Comparison of ENCODE assay signal across 19 cellular contexts in the genomic region with DNA sequence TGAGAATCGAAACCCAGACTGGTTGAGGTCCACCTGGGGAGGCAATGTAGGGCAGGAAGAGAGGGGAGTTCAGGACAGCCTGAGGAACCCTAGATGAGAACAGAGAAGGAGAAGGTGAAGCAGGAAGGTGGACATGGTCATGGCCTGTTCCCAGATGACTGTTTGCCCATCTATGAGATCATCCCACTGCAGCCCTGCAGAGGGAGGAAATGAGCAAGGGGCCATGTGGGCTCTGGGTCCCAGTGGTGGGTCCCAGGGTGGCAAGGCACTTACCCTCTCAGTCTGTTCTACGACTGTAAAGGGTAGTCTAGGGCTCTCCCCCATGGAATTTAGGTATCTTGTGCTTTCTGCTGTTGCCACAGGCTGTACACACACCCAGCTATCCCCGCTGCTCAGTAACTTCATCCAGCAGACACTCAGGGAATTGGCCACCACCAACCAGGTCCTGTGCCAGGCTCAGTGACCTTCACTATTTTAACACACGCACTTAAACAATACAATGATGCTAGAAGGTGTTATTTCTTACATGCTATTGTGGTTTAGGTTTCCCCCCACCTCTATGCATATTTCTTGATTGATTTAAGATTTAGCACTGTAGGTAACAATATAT.
DNase-seq lines count a peak whose midpoint lies in the region; ATAC-seq, FAIRE-seq and TF ChIP-seq lines count a peak whose summit lies in the region.
"Had no signal": no experiment of that assay in that cellular context is flagged by ENCODE, and none has a peak within 500 bp of the region (broad histone marks: within the 10 kb centered on the region; RNA-seq: fewer than 3 reads in every experiment).

No MANE protein-coding gene starts in this region.

- H2AFZ ChIP-seq in H1 (ENCODE audit: low read length) = no peak overlapping the region

- no peaks in the 10 kb centered on the region for H3K79me1 ChIP-seq in H1 (ENCODE audit: low read depth, low read length)

- no peak overlapping the region for H2BK20ac ChIP-seq in H1 (ENCODE audit: low read length)

- TF ChIP-seq CTCF in A549 (IDR thresholded peaks at IDR 0.05) (no peak), HEK293 (tag by site-specific recombination; IDR thresholded peaks at IDR 0.05) (no peak), H1 (IDR thresholded peaks at IDR 0.05; ENCODE audit: control extremely low read depth in 1 of 3, insufficient read depth in 1 of 3, low read depth in 1 of 3, low read length in 3 of 3) (peak in 2 of 3 experiments; percentile 23 to 32; a peak in 2 of 4 replicates), HFFc6 (IDR thresholded peaks at IDR 0.05) (no peak)

- H3K56ac ChIP-seq in H1 (replicated peaks; ENCODE audit: insufficient read length, low read depth, low read length) = no peak overlapping the region

- FAIRE-seq in A549 (lab: Jason Lieb, UNC) = no peak
- FAIRE-seq in H1 (lab: Jason Lieb, UNC) = no peak

- no peaks in the 10 kb centered on the region for H3K23me2 ChIP-seq in H1 (ENCODE audit: low read depth, low read length)

- H3K4me3 ChIP-seq in A549 (no peak overlapping the region), HEK293 (ENCODE audit: low read depth, low read length) (no peak overlapping the region), H1 (ENCODE audit: extremely low read depth in 1 of 4, insufficient read depth in 2 of 4, low read depth in 3 of 4, low read length in 4 of 4) (no peak overlapping the region)

- DNase-seq in A549 (ENCODE audit: low read depth in 1 of 2, low spot score in 1 of 2) (no peak), H1 (ENCODE audit: low read depth in 1 of 2, low spot score in 2 of 2) (no peak), left ventricle myocardium superior (no peak), HFFc6 (no peak), Ammon's horn (ENCODE audit: low spot score) (no peak)
- DNase-seq: C1 segment of cervical spinal cord; CD8-positive, alpha-beta memory T cell; DMS79; H7; NCI-H1105 treated with DMSO at 0.1 percent for 48 hours; NCI-H1694; NCI-H2081 treated with DMSO at 0.1 percent for 48 hours; NCI-H510A; NCI-H748 treated with DMSO at 0.1 percent for 48 hours; NK-92 treated with Interleukin-12 subunit alpha and Interleukin-12 subunit beta, amount 100 ng/mL, for 24 hours; SHP77 treated with DMSO at 0.1 percent for 48 hours; SK-N-SH had no signal

- H4K91ac ChIP-seq in H1 (replicated peaks; ENCODE audit: insufficient read length, low read length) = no peak overlapping the region

- no peaks in the 10 kb centered on the region for H3K79me2 ChIP-seq in H1 (ENCODE audit: control insufficient read depth in 1 of 2, insufficient read depth in 2 of 2, low read length in 2 of 2)

- H2BK120ac ChIP-seq in H1 (replicated peaks; ENCODE audit: low read depth, low read length) = no peak overlapping the region

- no peak overlapping the region for H2AK5ac ChIP-seq in H1 (ENCODE audit: low read depth, low read length)

- H3K9me3 Mint-ChIP-seq in HFFc6 = no peaks in the 10 kb centered on the region
- H3K9me3 Mint-ChIP-seq: CD8-positive, alpha-beta memory T cell had no signal

- no peak overlapping the region for H2BK5ac ChIP-seq in H1 (ENCODE audit: low read depth, low read length)

- no peak overlapping the region for H4K8ac ChIP-seq in H1 (ENCODE audit: extremely low read depth, insufficient read depth, low read length)

- intact Hi-C loops in left ventricle myocardium superior (cut with micrococcal nuclease) = no loop called here

- TF ChIP-seq EP300 in A549 (IDR thresholded peaks at IDR 0.05) = no peak
- no peak for TF ChIP-seq EP300 in H1 (IDR thresholded peaks at IDR 0.05; ENCODE audit: borderline replicate concordance in 1 of 2, low read depth in 2 of 2, low read length in 2 of 2)

- H2BK12ac ChIP-seq in H1 (ENCODE audit: low read depth, low read length) = no peak overlapping the region; the same call in 1 of the 2 replicates

- H3K14ac ChIP-seq in H1 (ENCODE audit: insufficient read length) = no peak overlapping the region

- POLR2A ChIA-PET in A549 (lab: Yijun Ruan, JAX) = no interaction called here
- POLR2A ChIA-PET in HEK293 (lab: Yijun Ruan, JAX) = no interaction called here
- POLR2A ChIA-PET in H1 (lab: Charles Lee; ENCODE audit: partially characterized antibody) = no interaction called here

- no peaks in the 10 kb centered on the region for H4K20me1 ChIP-seq in H1 (replicated peaks in 1 of 2; ENCODE audit: control insufficient read depth in 1 of 2, insufficient read depth in 2 of 2, low read length in 2 of 2)

- H3K36me3 ChIP-seq in HEK293 (ENCODE audit: control insufficient read depth in 2 of 2, insufficient read depth in 1 of 2, low read length in 2 of 2) = no peaks in the 10 kb centered on the region
- H3K36me3 ChIP-seq in H1 (ENCODE audit: control insufficient read depth in 2 of 4, insufficient read depth in 4 of 4, low read length in 3 of 4) = no peaks in the 10 kb centered on the region

- TF ChIP-seq RAD21 in A549 (conservative IDR thresholded peaks at IDR 0.05 in 1 of 2, IDR thresholded peaks at IDR 0.05 in 1 of 2) (no peak), H1 (IDR thresholded peaks at IDR 0.05 in 1 of 2, conservative IDR thresholded peaks at IDR 0.05 in 1 of 2; ENCODE audit: low read depth in 2 of 2, low read length in 2 of 2) (no peak; a peak in 1 of 4 replicates)

- CTCF ChIA-PET in A549 (lab: Yijun Ruan, JAX) = interaction anchor here (2.2 kb wide), 1 partner anchor 256 kb away, joined by 9 read pairs; no protein-coding TSS in a partner anchor
- CTCF ChIA-PET in HEK293 (lab: Yijun Ruan, JAX) = interaction anchor here (0.6 kb wide), 1 partner anchor 21 kb away, joined by 3 read pairs; no protein-coding TSS in a partner anchor
- CTCF ChIA-PET in H1 (lab: Charles Lee; ENCODE audit: partially characterized antibody) = interaction anchor here (0.6 to 1.8 kb wide), 2 partner anchors 9 to 807 kb away, joined by 3 read pairs; no protein-coding TSS in a partner anchor

- H3K23ac ChIP-seq in H1 (ENCODE audit: insufficient read length) = no peak overlapping the region

- no peak overlapping the region for H3K4ac ChIP-seq in H1 (replicated peaks; ENCODE audit: insufficient read length, low read depth, low read length)

- no peak overlapping the region for H3K9ac ChIP-seq in H1 (replicated peaks in 1 of 4; ENCODE audit: extremely low read depth in 1 of 4, low read depth in 3 of 4, low read length in 3 of 4)
- H3K9ac ChIP-seq: SK-N-SH had no signal

- H3K18ac ChIP-seq in H1 (ENCODE audit: extremely low read depth, low read length) = no peak overlapping the region

- H3K27ac Mint-ChIP-seq in HFFc6 = no peak overlapping the region
- H3K27ac Mint-ChIP-seq: CD8-positive, alpha-beta memory T cell had no signal

- 82% methylated on average over 4 of the region's 4 CpGs for WGBS in A549 (ENCODE audit: missing lambda C conversion rate)
- WGBS in H1 (ENCODE audit: extremely low coverage in 1 of 2, insufficient coverage in 1 of 2, insufficient read length in 1 of 2, insufficient replicate concordance in 2 of 2, low coverage in 1 of 2, low lambda C conversion rate in 2 of 2, missing lambda C conversion rate in 1 of 2), 2 experiments = 92% methylated on average over 4 of the region's 4 CpGs; no CpG with 5 or more reads in 1 of the 2 experiments

- ATAC-seq in A549 (peak; percentile 32 to 34; a peak in 2 of 6 replicates), left ventricle myocardium superior (peak; percentile 89), HG03571 (IDR thresholded peaks at IDR 0.05; ENCODE audit: unreplicated experiment) (no peak)

- H3K27me3 ChIP-seq in H1 (replicated peaks in 1 of 4; ENCODE audit: control insufficient read depth in 3 of 4, extremely low read depth in 1 of 4, insufficient read depth in 3 of 4, low read length in 3 of 4) = no peaks in the 10 kb centered on the region

- H3K4me1 Mint-ChIP-seq in HFFc6 (ENCODE audit: low read depth) = peaks cover 10% of the 10 kb centered on the region; the same call in 1 of the 2 replicates

- TF ChIP-seq POLR2A in A549 (IDR thresholded peaks at IDR 0.05; ENCODE audit: low read length) (no peak), H1 (IDR thresholded peaks at IDR 0.05; ENCODE audit: control extremely low read depth in 1 of 2, low read depth in 2 of 2, low read length in 2 of 2) (no peak)

- H3K27ac ChIP-seq in A549 (no peak overlapping the region), HEK293 (ENCODE audit: extremely low read depth, low read depth, low read length) (no peak overlapping the region), H1 (ENCODE audit: low read depth, low read length) (no peak overlapping the region)

- H3K4me3 Mint-ChIP-seq in HFFc6 = no peak overlapping the region
- H3K4me3 Mint-ChIP-seq: CD8-positive, alpha-beta memory T cell had no signal

- H3K9me3 ChIP-seq in A549 (no peaks in the 10 kb centered on the region), HEK293 (ENCODE audit: control insufficient read depth, insufficient read depth, low read depth, low read length) (no peaks in the 10 kb centered on the region), H1 (ENCODE audit: insufficient read depth in 2 of 2, low read depth in 1 of 2, low read length in 1 of 2) (no peaks in the 10 kb centered on the region)
- H3K9me3 ChIP-seq: SK-N-SH had no signal

- no peaks in the 10 kb centered on the region; the same call in 1 of the 2 replicates for H3K27me3 Mint-ChIP-seq in HFFc6 (ENCODE audit: insufficient read depth)

- H3K4me1 ChIP-seq in A549 (peaks cover 9% of the 10 kb centered on the region), HEK293 (ENCODE audit: control insufficient read depth, insufficient read depth, low read length) (peaks cover 4% of the 10 kb centered on the region), H1 (replicated peaks in 1 of 4; ENCODE audit: control insufficient read depth in 3 of 4, insufficient read depth in 4 of 4, low read length in 3 of 4) (no peaks in the 10 kb centered on the region)

- H2BK15ac ChIP-seq in H1 (ENCODE audit: low read length) = no peak overlapping the region

- H3K4me2 ChIP-seq in A549 = no peak overlapping the region
- H3K4me2 ChIP-seq in H1 (ENCODE audit: insufficient read depth in 1 of 2, low read depth in 2 of 2, low read length in 2 of 2) = no peak overlapping the region
- H3K4me2 ChIP-seq: SK-N-SH had no signal

- no peak overlapping the region for H4K5ac ChIP-seq in H1 (ENCODE audit: insufficient read length, low read depth, low read length)

- H3K36me3 Mint-ChIP-seq in HFFc6 (ENCODE audit: low read depth) = peaks cover 12% of the 10 kb centered on the region
- H3K36me3 Mint-ChIP-seq: CD8-positive, alpha-beta memory T cell had no signal

TF ChIP-seq in HEK293, 187 proteins besides CTCF, POLR2A, EP300 and RAD21 (continues in another document):
- no peak for TF ChIP-seq ZNF785 (tag by site-specific recombination; IDR thresholded peaks at IDR 0.05)
- TF ChIP-seq ZFP41 (tag by site-specific recombination; IDR thresholded peaks at IDR 0.05; ENCODE audit: borderline replicate concordance) = no peak
- TF ChIP-seq ZNF169 (tag by site-specific recombination; IDR thresholded peaks at IDR 0.05) = no peak

TF ChIP-seq in H1, 55 proteins besides CTCF, POLR2A, EP300 and RAD21 (continues in another document):
- TF ChIP-seq CBX5 (IDR thresholded peaks at IDR 0.05; ENCODE audit: low read depth, low read length) = no peak
- no peak for TF ChIP-seq CTBP2 (IDR thresholded peaks at IDR 0.05; ENCODE audit: borderline replicate concordance, insufficient read depth, insufficient read length, low read length)
- TF ChIP-seq KDM1A (IDR thresholded peaks at IDR 0.05; ENCODE audit: borderline replicate concordance, low read length) = no peak
- no peak for TF ChIP-seq GABPA (IDR thresholded peaks at IDR 0.05; ENCODE audit: borderline replicate concordance, insufficient read depth, low read length)
- TF ChIP-seq EZH2 (IDR thresholded peaks at IDR 0.05; ENCODE audit: low read depth, low read length, severe bottlenecking) = no peak

Comparison
In these comparisons a context has a peak if more than half of its experiments do, and no peak if none do; other contexts are left out.
1. CTCF ChIP-seq: peak in H1 (2 of 3); none in A549 (single experiment), HEK293 (single experiment) and HFFc6 (single experiment).